16 cellular contexts compared by ENCODE assay signal in genomic region chr2:104888489-104889245, GRCh38. TPM values are rescaled to one million over a fixed set of nuclear protein-coding genes. Genes with fewer than 3 reads are reported as not detected.
A peak's percentile ranks its signal among the peaks of the same experiment; 100 is the strongest.
DNase-seq lines count a peak whose midpoint lies in the region; ATAC-seq and TF ChIP-seq lines count a peak whose summit lies in the region.
"Had no signal": no experiment of that assay in that cellular context is flagged by ENCODE, and none has a peak within 500 bp of the region (broad histone marks: within the 10 kb centered on the region; RNA-seq: fewer than 3 reads in every experiment).

No MANE protein-coding gene starts in this region.

- no peak overlapping the region for H3K4me3 ChIP-seq in OCI-LY1 (ENCODE audit: low read depth, low read length, poor library complexity, severe bottlenecking)
- no peak overlapping the region for H3K4me3 ChIP-seq in neuronal stem cell (ENCODE audit: low read length in 2 of 2)
- no peak overlapping the region for H3K4me3 ChIP-seq in tibial nerve
- H3K4me3 ChIP-seq: esophagus muscularis mucosa had no signal

- H2BK15ac ChIP-seq in neuronal stem cell (ENCODE audit: low read length) = no peak overlapping the region

- ATAC-seq in GM18498 (IDR thresholded peaks at IDR 0.05; ENCODE audit: unreplicated experiment) (peak; percentile 29), HG02852 (IDR thresholded peaks at IDR 0.05; ENCODE audit: unreplicated experiment) (peak; percentile 57), GM18873 (IDR thresholded peaks at IDR 0.05; ENCODE audit: low FRiP score, unreplicated experiment) (no peak), GM18517 (IDR thresholded peaks at IDR 0.05; ENCODE audit: unreplicated experiment) (no peak)
- ATAC-seq: activated T-cell treated with anti-CD3 and anti-CD28 coated beads, Interleukin-2, amount 50 U/mL, for 72 hours had no signal

- H3K4me1 ChIP-seq in OCI-LY1 (ENCODE audit: insufficient read depth, low read length, severe bottlenecking) = peaks cover 4% of the 10 kb centered on the region
- H3K4me1 ChIP-seq in neuronal stem cell (ENCODE audit: control insufficient read depth in 2 of 2, insufficient read depth in 1 of 2, low read depth in 1 of 2, low read length in 2 of 2) = peaks cover 5 to 7% of the 10 kb centered on the region in 2 donors
- H3K4me1 ChIP-seq in tibial nerve = no peaks in the 10 kb centered on the region
- H3K4me1 ChIP-seq: esophagus muscularis mucosa had no signal

- H3K4ac ChIP-seq in neuronal stem cell (ENCODE audit: low read length) = no peak overlapping the region

- H3K79me1 ChIP-seq in neuronal stem cell (ENCODE audit: low read depth, low read length) = no peaks in the 10 kb centered on the region

- H3K79me2 ChIP-seq in OCI-LY1 (ENCODE audit: insufficient read depth, low read length) = no peaks in the 10 kb centered on the region

- TF ChIP-seq POLR2A in tibial nerve (IDR thresholded peaks at IDR 0.05) = no peak

- no peak for DNase-seq in neuronal stem cell (ENCODE audit: low spot score)
- no peak for DNase-seq in tibial nerve (ENCODE audit: low spot score in 2 of 2)
- DNase-seq: activated CD4-positive, alpha-beta memory T cell treated with anti-CD3 and anti-CD28 coated beads, Interleukin-2, amount 10 ng/mL, durations not matched to agents 7 days and 5 days; activated T-cell treated with anti-CD3 and anti-CD28 coated beads, Interleukin-2, amount 50 U/mL, for 72 hours; COR-L47; effector memory CD4-positive, alpha-beta T cell; NCI-H187 treated with DMSO at 0.1 percent for 48 hours had no signal

- no peak overlapping the region for H4K8ac ChIP-seq in neuronal stem cell (ENCODE audit: low read depth, low read length)

- H4K91ac ChIP-seq in neuronal stem cell (ENCODE audit: low read depth, low read length, poor library complexity) = no peak overlapping the region

- TF ChIP-seq EP300 in tibial nerve (IDR thresholded peaks at IDR 0.05) = no peak

- H3K23ac ChIP-seq in neuronal stem cell (ENCODE audit: low read depth, low read length, poor library complexity) = no peak overlapping the region

- H3K27ac ChIP-seq in OCI-LY1 (ENCODE audit: low read depth, low read length, poor library complexity, severe bottlenecking) (no peak overlapping the region), neuronal stem cell (replicated peaks; ENCODE audit: low read length) (no peak overlapping the region), tibial nerve (no peak overlapping the region)
- H3K27ac ChIP-seq: esophagus muscularis mucosa had no signal

- no peaks in the 10 kb centered on the region for H3K9me3 ChIP-seq in OCI-LY1 (ENCODE audit: low read length)
- H3K9me3 ChIP-seq in neuronal stem cell (replicated peaks in 1 of 2; ENCODE audit: control insufficient read depth in 2 of 2, insufficient read depth in 1 of 2, low read depth in 1 of 2, low read length in 2 of 2) = no peaks in the 10 kb centered on the region
- H3K9me3 ChIP-seq in tibial nerve = no peaks in the 10 kb centered on the region
- H3K9me3 ChIP-seq: esophagus muscularis mucosa had no signal

- H2BK120ac ChIP-seq in neuronal stem cell (ENCODE audit: low read depth, low read length) = no peak overlapping the region

- no CpG with 5 or more reads among the region's 7 CpGs for WGBS in neuronal stem cell (ENCODE audit: extremely low coverage in 2 of 2, insufficient read length in 2 of 2, insufficient replicate concordance in 1 of 2), 2 donors
- WGBS in tibial nerve, 2 donors = 68 to 72% methylated on average over 7 of the region's 7 CpGs

- H3K4me2 ChIP-seq in OCI-LY1 (ENCODE audit: low read length) = peak overlapping the region; percentile 17; the same call in 1 of the 2 replicates
- H3K4me2 ChIP-seq in neuronal stem cell (ENCODE audit: insufficient read depth, low read length, poor library complexity, severe bottlenecking) = no peak overlapping the region

- no peaks in the 10 kb centered on the region for H3K9me2 ChIP-seq in OCI-LY1 (ENCODE audit: low read depth, low read length)

- H3K14ac ChIP-seq in neuronal stem cell (ENCODE audit: low read length) = no peak overlapping the region

- H3K27me3 ChIP-seq in OCI-LY1 (ENCODE audit: insufficient read depth, low read length) (peaks cover 3% of the 10 kb centered on the region; the same call in 1 of the 2 replicates), neuronal stem cell (ENCODE audit: control insufficient read depth in 3 of 3, insufficient read depth in 3 of 3, low read depth in 1 of 3, low read length in 3 of 3) (no peaks in the 10 kb centered on the region), tibial nerve (peaks cover 0 to 12% of the 10 kb centered on the region in 2 donors)

- H3K9ac ChIP-seq in OCI-LY1 (ENCODE audit: low read length) (no peak overlapping the region), neuronal stem cell (ENCODE audit: low read depth, low read length, poor library complexity) (no peak overlapping the region)

- no peak overlapping the region for H2AK5ac ChIP-seq in neuronal stem cell (ENCODE audit: low read depth, low read length)

- no peak overlapping the region for H2BK12ac ChIP-seq in neuronal stem cell (ENCODE audit: low read length)

- no peaks in the 10 kb centered on the region for H3F3A ChIP-seq in OCI-LY1 (ENCODE audit: insufficient read depth, low read length)

- H4K20me1 ChIP-seq in OCI-LY1 (ENCODE audit: insufficient read depth, low read length) = no peaks in the 10 kb centered on the region

- H2AFZ ChIP-seq in OCI-LY1 (ENCODE audit: low read length) (no peak overlapping the region), neuronal stem cell (ENCODE audit: low read length) (peak overlapping the region; percentile 81)

- no peak overlapping the region for H3K18ac ChIP-seq in neuronal stem cell (ENCODE audit: low read length)

- no peak overlapping the region for H2BK5ac ChIP-seq in neuronal stem cell (ENCODE audit: low read length)

- TF ChIP-seq CTCF in OCI-LY1 (IDR thresholded peaks at IDR 0.05; ENCODE audit: low read length) = no peak
- no peak for TF ChIP-seq CTCF in tibial nerve (IDR thresholded peaks at IDR 0.05)

- H3K36me3 ChIP-seq in OCI-LY1 (ENCODE audit: insufficient read depth, low read length) (no peaks in the 10 kb centered on the region), neuronal stem cell (replicated peaks in 1 of 2; ENCODE audit: control insufficient read depth in 2 of 2, insufficient read depth in 2 of 2, low read length in 2 of 2) (no peaks in the 10 kb centered on the region), tibial nerve (no peaks in the 10 kb centered on the region)
- H3K36me3 ChIP-seq: esophagus muscularis mucosa had no signal

RNA-seq across cellular contexts. Expression of gene POU3F3, which starts 34.8 kb away (rescaled TPM):
- polyA plus RNA-seq in neuronal stem cell (2013, experiment 1 of 2) = 3.6 TPM
- 3.4 TPM for polyA plus RNA-seq in neuronal stem cell (2013, experiment 2 of 2)
- not detected for total RNA-seq in tibial nerve
- total RNA-seq: activated CD4-positive, alpha-beta memory T cell treated with anti-CD3 and anti-CD28 coated beads, Interleukin-2, amount 10 ng/mL, durations not matched to agents 7 days and 5 days; activated naive CD4-positive, alpha-beta T cell treated with anti-CD3 and anti-CD28 coated beads, Interleukin-2, amount 50 U/mL, for 72 hours; activated T-cell treated with anti-CD3 and anti-CD28 coated beads, Interleukin-2, amount 50 U/mL, for 72 hours; mesenteric fat pad; NCI-H460 had no signal

Comparison
In these comparisons a context has a peak if more than half of its experiments do, and no peak if none do; other contexts are left out.
1. ATAC-seq: peak in GM18498 (single experiment) and HG02852 (single experiment); none in GM18873 (single experiment) and GM18517 (single experiment).